ENCODE assay signal across 1 cellular context in the genomic region with DNA sequence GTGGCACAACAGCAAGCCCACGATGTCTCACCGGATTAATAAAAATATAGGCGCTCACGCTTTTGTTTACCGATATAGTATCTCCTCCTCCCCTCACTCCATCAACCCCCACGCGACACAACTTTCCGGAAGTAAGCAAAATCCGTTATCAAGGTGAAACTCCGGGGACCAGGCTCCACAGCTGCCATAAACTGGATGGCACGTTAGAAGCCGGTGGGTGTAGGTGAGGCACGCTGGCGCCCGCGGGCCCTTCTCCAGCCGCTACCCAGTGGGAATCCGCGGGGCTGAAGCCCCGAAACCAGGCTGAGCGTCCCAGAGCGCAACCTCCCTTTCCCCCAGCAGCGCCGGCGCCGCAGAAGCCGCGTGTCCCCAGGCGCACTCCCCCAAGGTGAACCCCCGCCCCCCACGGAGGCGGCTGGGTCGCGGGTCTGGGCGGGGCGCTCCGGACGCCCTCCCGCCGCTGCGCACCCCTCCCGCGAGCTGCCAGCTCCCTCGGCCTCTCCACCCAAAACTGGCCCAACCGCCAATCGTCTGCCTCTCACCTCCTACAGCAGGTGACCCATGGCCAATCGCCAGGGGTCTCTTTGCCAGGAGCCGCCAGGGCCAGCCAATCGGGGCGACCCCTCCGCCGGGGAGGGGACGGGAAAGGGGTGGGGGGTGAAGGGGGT.
TF ChIP-seq lines count a peak whose summit lies in the region.

No MANE protein-coding gene starts in this region.

TF ChIP-seq in K562, 482 proteins besides CTCF, POLR2A, EP300 and RAD21 (continued from another document and continues in another):
- TF ChIP-seq, protein P1, sequence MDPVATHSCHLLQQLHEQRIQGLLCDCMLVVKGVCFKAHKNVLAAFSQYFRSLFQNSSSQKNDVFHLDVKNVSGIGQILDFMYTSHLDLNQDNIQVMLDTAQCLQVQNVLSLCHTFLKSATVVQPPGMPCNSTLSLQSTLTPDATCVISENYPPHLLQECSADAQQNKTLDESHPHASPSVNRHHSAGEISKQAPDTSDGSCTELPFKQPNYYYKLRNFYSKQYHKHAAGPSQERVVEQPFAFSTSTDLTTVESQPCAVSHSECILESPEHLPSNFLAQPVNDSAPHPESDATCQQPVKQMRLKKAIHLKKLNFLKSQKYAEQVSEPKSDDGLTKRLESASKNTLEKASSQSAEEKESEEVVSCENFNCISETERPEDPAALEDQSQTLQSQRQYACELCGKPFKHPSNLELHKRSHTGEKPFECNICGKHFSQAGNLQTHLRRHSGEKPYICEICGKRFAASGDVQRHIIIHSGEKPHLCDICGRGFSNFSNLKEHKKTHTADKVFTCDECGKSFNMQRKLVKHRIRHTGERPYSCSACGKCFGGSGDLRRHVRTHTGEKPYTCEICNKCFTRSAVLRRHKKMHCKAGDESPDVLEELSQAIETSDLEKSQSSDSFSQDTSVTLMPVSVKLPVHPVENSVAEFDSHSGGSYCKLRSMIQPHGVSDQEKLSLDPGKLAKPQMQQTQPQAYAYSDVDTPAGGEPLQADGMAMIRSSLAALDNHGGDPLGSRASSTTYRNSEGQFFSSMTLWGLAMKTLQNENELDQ (CRISPR knock-in tag; IDR thresholded peaks at IDR 0.05; ENCODE audit: borderline replicate concordance): no peak
- TF ChIP-seq ZKSCAN1 (IDR thresholded peaks at IDR 0.05; ENCODE audit: low read depth, low read length): no peak; the same call in 1 of the 2 replicates
- TF ChIP-seq ZNF507 (tag; conservative IDR thresholded peaks at IDR 0.05): no peak
- TF ChIP-seq PHF21A (IDR thresholded peaks at IDR 0.05; ENCODE audit: borderline replicate concordance, low read depth): no peak
- 0 out of 2 replicates have a peak, but pooled peaks have one; percentile 66 for TF ChIP-seq OTX1 (CRISPR knock-in tag; IDR thresholded peaks at IDR 0.05)
- TF ChIP-seq MAFF (IDR thresholded peaks at IDR 0.05; ENCODE audit: low read length): no peak
- TF ChIP-seq ATF1 (CRISPR knock-in tag; IDR thresholded peaks at IDR 0.05): no peak
- TF ChIP-seq ATF1 (tag; IDR thresholded peaks at IDR 0.05): peak; percentile 67
- TF ChIP-seq MYNN (IDR thresholded peaks at IDR 0.05): peak; percentile 40; the same call in 1 of the 2 replicates
- no peak for TF ChIP-seq MYNN (CRISPR knock-in tag; IDR thresholded peaks at IDR 0.05)
- 0 out of 2 replicates have a peak, but pooled peaks have one; percentile 11 for TF ChIP-seq E2F3 (CRISPR knock-in tag; IDR thresholded peaks at IDR 0.05)
- no peak for TF ChIP-seq SMC3 (conservative IDR thresholded peaks at IDR 0.05; ENCODE audit: insufficient read depth, low read depth, low read length)
- TF ChIP-seq, protein P2, sequence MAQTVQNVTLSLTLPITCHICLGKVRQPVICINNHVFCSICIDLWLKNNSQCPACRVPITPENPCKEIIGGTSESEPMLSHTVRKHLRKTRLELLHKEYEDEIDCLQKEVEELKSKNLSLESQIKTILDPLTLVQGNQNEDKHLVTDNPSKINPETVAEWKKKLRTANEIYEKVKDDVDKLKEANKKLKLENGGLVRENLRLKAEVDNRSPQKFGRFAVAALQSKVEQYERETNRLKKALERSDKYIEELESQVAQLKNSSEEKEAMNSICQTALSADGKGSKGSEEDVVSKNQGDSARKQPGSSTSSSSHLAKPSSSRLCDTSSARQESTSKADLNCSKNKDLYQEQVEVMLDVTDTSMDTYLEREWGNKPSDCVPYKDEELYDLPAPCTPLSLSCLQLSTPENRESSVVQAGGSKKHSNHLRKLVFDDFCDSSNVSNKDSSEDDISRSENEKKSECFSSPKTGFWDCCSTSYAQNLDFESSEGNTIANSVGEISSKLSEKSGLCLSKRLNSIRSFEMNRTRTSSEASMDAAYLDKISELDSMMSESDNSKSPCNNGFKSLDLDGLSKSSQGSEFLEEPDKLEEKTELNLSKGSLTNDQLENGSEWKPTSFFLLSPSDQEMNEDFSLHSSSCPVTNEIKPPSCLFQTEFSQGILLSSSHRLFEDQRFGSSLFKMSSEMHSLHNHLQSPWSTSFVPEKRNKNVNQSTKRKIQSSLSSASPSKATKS (CRISPR knock-in tag; IDR thresholded peaks at IDR 0.05): no peak
- TF ChIP-seq PHB2 (IDR thresholded peaks at IDR 0.05; ENCODE audit: low read depth): no peak
- no peak for TF ChIP-seq ZNF586 (CRISPR knock-in tag; conservative IDR thresholded peaks at IDR 0.05)
- peak; percentile 64 for TF ChIP-seq CREM (IDR thresholded peaks at IDR 0.05; ENCODE audit: low read depth)
- TF ChIP-seq PPARD (CRISPR knock-in tag; IDR thresholded peaks at IDR 0.05): no peak
- TF ChIP-seq PHB (CRISPR knock-in tag; IDR thresholded peaks at IDR 0.05): no peak
- TF ChIP-seq RAD51 (IDR thresholded peaks at IDR 0.05; ENCODE audit: borderline replicate concordance, low read depth): peak; percentile 72
- no peak for TF ChIP-seq RFX1 (IDR thresholded peaks at IDR 0.05)
- no peak for TF ChIP-seq ZNF408 (CRISPR knock-in tag; IDR thresholded peaks at IDR 0.05; ENCODE audit: low read depth)
- TF ChIP-seq GATAD2B (IDR thresholded peaks at IDR 0.05; ENCODE audit: borderline replicate concordance): no peak
- 0 out of 2 replicates have a peak, but pooled peaks have one; percentile 23 for TF ChIP-seq KLF6 (CRISPR knock-in tag; IDR thresholded peaks at IDR 0.05; ENCODE audit: borderline replicate concordance)
- TF ChIP-seq ZNF324 (CRISPR knock-in tag; IDR thresholded peaks at IDR 0.05): no peak
- 0 out of 2 replicates have a peak, but pooled peaks have one; percentile 49 for TF ChIP-seq KAT7 (CRISPR knock-in tag; IDR thresholded peaks at IDR 0.05; ENCODE audit: borderline replicate concordance)
- TF ChIP-seq DMBX1 (CRISPR knock-in tag; IDR thresholded peaks at IDR 0.05; ENCODE audit: borderline replicate concordance): 0 out of 2 replicates have a peak, but pooled peaks have one; percentile 49
- no peak for TF ChIP-seq COPS2 (conservative IDR thresholded peaks at IDR 0.05)
- TF ChIP-seq BACH1 (tag; IDR thresholded peaks at IDR 0.05): no peak
- TF ChIP-seq, protein P3, sequence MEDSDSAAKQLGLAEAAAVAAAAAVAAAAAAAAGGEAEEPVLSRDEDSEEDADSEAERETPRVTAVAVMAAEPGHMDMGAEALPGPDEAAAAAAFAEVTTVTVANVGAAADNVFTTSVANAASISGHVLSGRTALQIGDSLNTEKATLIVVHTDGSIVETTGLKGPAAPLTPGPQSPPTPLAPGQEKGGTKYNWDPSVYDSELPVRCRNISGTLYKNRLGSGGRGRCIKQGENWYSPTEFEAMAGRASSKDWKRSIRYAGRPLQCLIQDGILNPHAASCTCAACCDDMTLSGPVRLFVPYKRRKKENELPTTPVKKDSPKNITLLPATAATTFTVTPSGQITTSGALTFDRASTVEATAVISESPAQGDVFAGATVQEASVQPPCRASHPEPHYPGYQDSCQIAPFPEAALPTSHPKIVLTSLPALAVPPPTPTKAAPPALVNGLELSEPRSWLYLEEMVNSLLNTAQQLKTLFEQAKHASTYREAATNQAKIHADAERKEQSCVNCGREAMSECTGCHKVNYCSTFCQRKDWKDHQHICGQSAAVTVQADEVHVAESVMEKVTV (CRISPR knock-in tag; IDR thresholded peaks at IDR 0.05): no peak
- TF ChIP-seq HEY1 (CRISPR knock-in tag; IDR thresholded peaks at IDR 0.05; ENCODE audit: borderline replicate concordance): no peak
- TF ChIP-seq, protein P4, sequence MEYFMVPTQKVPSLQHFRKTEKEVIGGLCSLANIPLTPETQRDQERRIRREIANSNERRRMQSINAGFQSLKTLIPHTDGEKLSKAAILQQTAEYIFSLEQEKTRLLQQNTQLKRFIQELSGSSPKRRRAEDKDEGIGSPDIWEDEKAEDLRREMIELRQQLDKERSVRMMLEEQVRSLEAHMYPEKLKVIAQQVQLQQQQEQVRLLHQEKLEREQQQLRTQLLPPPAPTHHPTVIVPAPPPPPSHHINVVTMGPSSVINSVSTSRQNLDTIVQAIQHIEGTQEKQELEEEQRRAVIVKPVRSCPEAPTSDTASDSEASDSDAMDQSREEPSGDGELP (CRISPR knock-in tag; IDR thresholded peaks at IDR 0.05; ENCODE audit: borderline replicate concordance): peak; percentile 78
- TF ChIP-seq ZNF175 (CRISPR knock-in tag; IDR thresholded peaks at IDR 0.05; ENCODE audit: low read depth): no peak
- TF ChIP-seq, protein P5, sequence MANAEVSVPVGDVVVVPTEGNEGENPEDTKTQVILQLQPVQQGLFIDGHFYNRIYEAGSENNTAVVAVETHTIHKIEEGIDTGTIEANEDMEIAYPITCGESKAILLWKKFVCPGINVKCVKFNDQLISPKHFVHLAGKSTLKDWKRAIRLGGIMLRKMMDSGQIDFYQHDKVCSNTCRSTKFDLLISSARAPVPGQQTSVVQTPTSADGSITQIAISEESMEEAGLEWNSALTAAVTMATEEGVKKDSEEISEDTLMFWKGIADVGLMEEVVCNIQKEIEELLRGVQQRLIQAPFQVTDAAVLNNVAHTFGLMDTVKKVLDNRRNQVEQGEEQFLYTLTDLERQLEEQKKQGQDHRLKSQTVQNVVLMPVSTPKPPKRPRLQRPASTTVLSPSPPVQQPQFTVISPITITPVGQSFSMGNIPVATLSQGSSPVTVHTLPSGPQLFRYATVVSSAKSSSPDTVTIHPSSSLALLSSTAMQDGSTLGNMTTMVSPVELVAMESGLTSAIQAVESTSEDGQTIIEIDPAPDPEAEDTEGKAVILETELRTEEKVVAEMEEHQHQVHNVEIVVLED (CRISPR knock-in tag; IDR thresholded peaks at IDR 0.05): peak; percentile 70
- TF ChIP-seq MCM5 (IDR thresholded peaks at IDR 0.05; ENCODE audit: low read depth): no peak
- no peak for TF ChIP-seq ZNF232 (CRISPR knock-in tag; IDR thresholded peaks at IDR 0.05)
- TF ChIP-seq SMARCE1 (IDR thresholded peaks at IDR 0.05): peak; percentile 68
- TF ChIP-seq, protein P6, sequence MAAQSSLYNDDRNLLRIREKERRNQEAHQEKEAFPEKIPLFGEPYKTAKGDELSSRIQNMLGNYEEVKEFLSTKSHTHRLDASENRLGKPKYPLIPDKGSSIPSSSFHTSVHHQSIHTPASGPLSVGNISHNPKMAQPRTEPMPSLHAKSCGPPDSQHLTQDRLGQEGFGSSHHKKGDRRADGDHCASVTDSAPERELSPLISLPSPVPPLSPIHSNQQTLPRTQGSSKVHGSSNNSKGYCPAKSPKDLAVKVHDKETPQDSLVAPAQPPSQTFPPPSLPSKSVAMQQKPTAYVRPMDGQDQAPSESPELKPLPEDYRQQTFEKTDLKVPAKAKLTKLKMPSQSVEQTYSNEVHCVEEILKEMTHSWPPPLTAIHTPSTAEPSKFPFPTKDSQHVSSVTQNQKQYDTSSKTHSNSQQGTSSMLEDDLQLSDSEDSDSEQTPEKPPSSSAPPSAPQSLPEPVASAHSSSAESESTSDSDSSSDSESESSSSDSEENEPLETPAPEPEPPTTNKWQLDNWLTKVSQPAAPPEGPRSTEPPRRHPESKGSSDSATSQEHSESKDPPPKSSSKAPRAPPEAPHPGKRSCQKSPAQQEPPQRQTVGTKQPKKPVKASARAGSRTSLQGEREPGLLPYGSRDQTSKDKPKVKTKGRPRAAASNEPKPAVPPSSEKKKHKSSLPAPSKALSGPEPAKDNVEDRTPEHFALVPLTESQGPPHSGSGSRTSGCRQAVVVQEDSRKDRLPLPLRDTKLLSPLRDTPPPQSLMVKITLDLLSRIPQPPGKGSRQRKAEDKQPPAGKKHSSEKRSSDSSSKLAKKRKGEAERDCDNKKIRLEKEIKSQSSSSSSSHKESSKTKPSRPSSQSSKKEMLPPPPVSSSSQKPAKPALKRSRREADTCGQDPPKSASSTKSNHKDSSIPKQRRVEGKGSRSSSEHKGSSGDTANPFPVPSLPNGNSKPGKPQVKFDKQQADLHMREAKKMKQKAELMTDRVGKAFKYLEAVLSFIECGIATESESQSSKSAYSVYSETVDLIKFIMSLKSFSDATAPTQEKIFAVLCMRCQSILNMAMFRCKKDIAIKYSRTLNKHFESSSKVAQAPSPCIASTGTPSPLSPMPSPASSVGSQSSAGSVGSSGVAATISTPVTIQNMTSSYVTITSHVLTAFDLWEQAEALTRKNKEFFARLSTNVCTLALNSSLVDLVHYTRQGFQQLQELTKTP (IDR thresholded peaks at IDR 0.05; ENCODE audit: low read depth in 1 of 2, partially characterized antibody in 2 of 2): no peak
- TF ChIP-seq, protein P7, sequence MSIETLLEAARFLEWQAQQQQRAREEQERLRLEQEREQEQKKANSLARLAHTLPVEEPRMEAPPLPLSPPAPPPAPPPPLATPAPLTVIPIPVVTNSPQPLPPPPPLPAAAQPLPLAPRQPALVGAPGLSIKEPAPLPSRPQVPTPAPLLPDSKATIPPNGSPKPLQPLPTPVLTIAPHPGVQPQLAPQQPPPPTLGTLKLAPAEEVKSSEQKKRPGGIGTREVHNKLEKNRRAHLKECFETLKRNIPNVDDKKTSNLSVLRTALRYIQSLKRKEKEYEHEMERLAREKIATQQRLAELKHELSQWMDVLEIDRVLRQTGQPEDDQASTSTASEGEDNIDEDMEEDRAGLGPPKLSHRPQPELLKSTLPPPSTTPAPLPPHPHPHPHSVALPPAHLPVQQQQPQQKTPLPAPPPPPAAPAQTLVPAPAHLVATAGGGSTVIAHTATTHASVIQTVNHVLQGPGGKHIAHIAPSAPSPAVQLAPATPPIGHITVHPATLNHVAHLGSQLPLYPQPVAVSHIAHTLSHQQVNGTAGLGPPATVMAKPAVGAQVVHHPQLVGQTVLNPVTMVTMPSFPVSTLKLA (conservative IDR thresholded peaks at IDR 0.05): peak; percentile 82 to 95
- TF ChIP-seq, protein P8, sequence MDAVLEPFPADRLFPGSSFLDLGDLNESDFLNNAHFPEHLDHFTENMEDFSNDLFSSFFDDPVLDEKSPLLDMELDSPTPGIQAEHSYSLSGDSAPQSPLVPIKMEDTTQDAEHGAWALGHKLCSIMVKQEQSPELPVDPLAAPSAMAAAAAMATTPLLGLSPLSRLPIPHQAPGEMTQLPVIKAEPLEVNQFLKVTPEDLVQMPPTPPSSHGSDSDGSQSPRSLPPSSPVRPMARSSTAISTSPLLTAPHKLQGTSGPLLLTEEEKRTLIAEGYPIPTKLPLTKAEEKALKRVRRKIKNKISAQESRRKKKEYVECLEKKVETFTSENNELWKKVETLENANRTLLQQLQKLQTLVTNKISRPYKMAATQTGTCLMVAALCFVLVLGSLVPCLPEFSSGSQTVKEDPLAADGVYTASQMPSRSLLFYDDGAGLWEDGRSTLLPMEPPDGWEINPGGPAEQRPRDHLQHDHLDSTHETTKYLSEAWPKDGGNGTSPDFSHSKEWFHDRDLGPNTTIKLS (IDR thresholded peaks at IDR 0.05; ENCODE audit: borderline replicate concordance, low read depth): peak; percentile 55; the same call in 1 of the 2 replicates
- TF ChIP-seq ZFP30 (CRISPR knock-in tag; IDR thresholded peaks at IDR 0.05; ENCODE audit: borderline replicate concordance): no peak
- no peak for TF ChIP-seq MIER1 (IDR thresholded peaks at IDR 0.05; ENCODE audit: low read depth)
- TF ChIP-seq SNRNP70 (optimal IDR thresholded peaks at IDR 0.05; ENCODE audit: low read depth, low read length): no peak
- TF ChIP-seq NONO (IDR thresholded peaks at IDR 0.05; ENCODE audit: low read depth in 2 of 2, low read length in 1 of 2): peak; percentile 50 to 76; a peak in 2 of 4 replicates
- TF ChIP-seq, protein P9, sequence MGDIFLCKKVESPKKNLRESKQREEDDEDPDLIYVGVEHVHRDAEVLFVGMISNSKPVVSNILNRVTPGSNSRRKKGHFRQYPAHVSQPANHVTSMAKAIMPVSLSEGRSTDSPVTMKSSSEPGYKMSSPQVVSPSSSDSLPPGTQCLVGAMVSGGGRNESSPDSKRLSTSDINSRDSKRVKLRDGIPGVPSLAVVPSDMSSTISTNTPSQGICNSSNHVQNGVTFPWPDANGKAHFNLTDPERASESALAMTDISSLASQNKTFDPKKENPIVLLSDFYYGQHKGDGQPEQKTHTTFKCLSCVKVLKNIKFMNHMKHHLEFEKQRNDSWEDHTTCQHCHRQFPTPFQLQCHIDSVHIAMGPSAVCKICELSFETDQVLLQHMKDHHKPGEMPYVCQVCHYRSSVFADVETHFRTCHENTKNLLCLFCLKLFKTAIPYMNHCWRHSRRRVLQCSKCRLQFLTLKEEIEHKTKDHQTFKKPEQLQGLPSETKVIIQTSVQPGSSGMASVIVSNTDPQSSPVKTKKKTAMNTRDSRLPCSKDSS (IDR thresholded peaks at IDR 0.05; ENCODE audit: low read depth, partially characterized antibody): no peak
